Comparison of ENCODE assay signal across 1 cellular context in genomic region chr2:218322756-218323525, GRCh38.
TF ChIP-seq lines count a peak whose summit lies in the region.

No MANE protein-coding gene starts in this region.

TF ChIP-seq in HepG2, 621 proteins besides CTCF, POLR2A, EP300 and RAD21 (continued from another document and continues in another):
- TF ChIP-seq ZNF512B (CRISPR knock-in tag; IDR thresholded peaks at IDR 0.05; ENCODE audit: borderline replicate concordance): no peak
- TF ChIP-seq ZNF777 (CRISPR knock-in tag; IDR thresholded peaks at IDR 0.05): peak; percentile 75; the same call in 1 of the 2 replicates
- TF ChIP-seq CCAR2 (optimal IDR thresholded peaks at IDR 0.05; ENCODE audit: low read depth, low read length): no peak
- TF ChIP-seq ARID4A (CRISPR knock-in tag; IDR thresholded peaks at IDR 0.05; ENCODE audit: borderline replicate concordance): peak; percentile 89
- TF ChIP-seq HMG20A (CRISPR knock-in tag; IDR thresholded peaks at IDR 0.05; ENCODE audit: borderline replicate concordance): no peak; the same call in 1 of the 2 replicates
- peak; percentile 63; the same call in 1 of the 2 replicates for TF ChIP-seq KDM2A (CRISPR knock-in tag; IDR thresholded peaks at IDR 0.05; ENCODE audit: borderline replicate concordance, low read depth)
- no peak for TF ChIP-seq ZNF317 (CRISPR knock-in tag; IDR thresholded peaks at IDR 0.05)
- TF ChIP-seq SMARCE1 (IDR thresholded peaks at IDR 0.05; ENCODE audit: borderline replicate concordance): no peak
- TF ChIP-seq MAFG (CRISPR knock-in tag; IDR thresholded peaks at IDR 0.05): no peak
- TF ChIP-seq ELF3 (CRISPR knock-in tag; IDR thresholded peaks at IDR 0.05): no peak
- no peak for TF ChIP-seq ZSCAN30 (CRISPR knock-in tag; IDR thresholded peaks at IDR 0.05)
- TF ChIP-seq ZNF280B (CRISPR knock-in tag; IDR thresholded peaks at IDR 0.05; ENCODE audit: borderline replicate concordance): no peak; the same call in 1 of the 2 replicates
- TF ChIP-seq REXO4 (CRISPR knock-in tag; IDR thresholded peaks at IDR 0.05; ENCODE audit: borderline replicate concordance): no peak
- TF ChIP-seq ZNF670 (CRISPR knock-in tag; IDR thresholded peaks at IDR 0.05; ENCODE audit: borderline replicate concordance): peak; percentile 12; the same call in 1 of the 2 replicates
- TF ChIP-seq DNMT1 (CRISPR knock-in tag; IDR thresholded peaks at IDR 0.05): no peak
- 0 out of 2 replicates have a peak, but pooled peaks have one; percentile 29 for TF ChIP-seq ZXDC (CRISPR knock-in tag; IDR thresholded peaks at IDR 0.05)
- no peak for TF ChIP-seq ZNF720 (CRISPR knock-in tag; IDR thresholded peaks at IDR 0.05)
- no peak for TF ChIP-seq FOXA1 (IDR thresholded peaks at IDR 0.05)
- peak; percentile 34; the same call in 1 of the 2 replicates for TF ChIP-seq FOXA1 (CRISPR knock-in tag; IDR thresholded peaks at IDR 0.05)
- no peak for TF ChIP-seq ZFP62 (CRISPR knock-in tag; IDR thresholded peaks at IDR 0.05)
- no peak for TF ChIP-seq ZNF740 (CRISPR knock-in tag; IDR thresholded peaks at IDR 0.05)
- TF ChIP-seq BCLAF1 (IDR thresholded peaks at IDR 0.05): no peak
- no peak for TF ChIP-seq ZBTB26 (CRISPR knock-in tag; IDR thresholded peaks at IDR 0.05; ENCODE audit: borderline replicate concordance)
- TF ChIP-seq ATAD3A (CRISPR knock-in tag; IDR thresholded peaks at IDR 0.05): no peak
- TF ChIP-seq NFAT5 (CRISPR knock-in tag; IDR thresholded peaks at IDR 0.05): peak; percentile 58
- TF ChIP-seq ZFP37 (CRISPR knock-in tag; IDR thresholded peaks at IDR 0.05; ENCODE audit: borderline replicate concordance): no peak
- TF ChIP-seq CENPX (CRISPR knock-in tag; IDR thresholded peaks at IDR 0.05): no peak
- peak; percentile 83 for TF ChIP-seq MIER3 (CRISPR knock-in tag; IDR thresholded peaks at IDR 0.05; ENCODE audit: borderline replicate concordance)
- no peak for TF ChIP-seq ZNF639 (CRISPR knock-in tag; conservative IDR thresholded peaks at IDR 0.05)
- TF ChIP-seq ETS1 (CRISPR knock-in tag; IDR thresholded peaks at IDR 0.05): peak; percentile 72; the same call in 1 of the 2 replicates
- peak; percentile 12 for TF ChIP-seq ZNF441 (CRISPR knock-in tag; IDR thresholded peaks at IDR 0.05; ENCODE audit: borderline replicate concordance)
